Comparison of ENCODE assay signal across 1 cellular context in genomic region chr4:173218411-173219125, GRCh38.
A peak's percentile ranks its signal among the peaks of the same experiment; 100 is the strongest.
TF ChIP-seq lines count a peak whose summit lies in the region.

No MANE protein-coding gene starts in this region.

TF ChIP-seq in HEK293, 187 proteins besides CTCF, POLR2A, EP300 and RAD21 (continued from another document):
- TF ChIP-seq PRDM10 (tag by site-specific recombination; IDR thresholded peaks at IDR 0.05) (peak; percentile 51), PRDM6 (tag by site-specific recombination; IDR thresholded peaks at IDR 0.05) (0 out of 2 replicates have a peak, but pooled peaks have one; percentile 28), OSR2 (tag by site-specific recombination; IDR thresholded peaks at IDR 0.05) (peak; percentile 38; the same call in 1 of the 2 replicates), SP7 (tag by site-specific recombination; IDR thresholded peaks at IDR 0.05) (peak; percentile 44; the same call in 1 of the 2 replicates), ZNF362 (tag by site-specific recombination; IDR thresholded peaks at IDR 0.05) (peak; percentile 87; the same call in 1 of the 2 replicates), GLIS1 (tag by site-specific recombination; IDR thresholded peaks at IDR 0.05) (peak; percentile 47), ZEB2 (tag by site-specific recombination; IDR thresholded peaks at IDR 0.05) (0 out of 2 replicates have a peak, but pooled peaks have one; percentile 19), ZIC2 (tag by site-specific recombination; IDR thresholded peaks at IDR 0.05) (peak; percentile 47; the same call in 1 of the 2 replicates)
